Comparison of ENCODE assay signal across 21 cellular contexts in genomic region chr13:110373617-110374016, GRCh38.
DNase-seq lines count a peak whose midpoint lies in the region; ATAC-seq and TF ChIP-seq lines count a peak whose summit lies in the region.
"Had no signal": no experiment of that assay in that cellular context is flagged by ENCODE, and none has a peak within 500 bp of the region (broad histone marks: within the 10 kb centered on the region; RNA-seq: fewer than 3 reads in every experiment).

No MANE protein-coding gene starts in this region.

- H3K27me3 ChIP-seq in ascending aorta, result no peaks in the 10 kb centered on the region
- H3K27me3 ChIP-seq in esophagus squamous epithelium, result no peaks in the 10 kb centered on the region
- no peaks in the 10 kb centered on the region for H3K27me3 ChIP-seq in rectal smooth muscle tissue (ENCODE audit: control insufficient read depth, insufficient read depth, low read length)
- no peaks in the 10 kb centered on the region for H3K27me3 ChIP-seq in transverse colon
- H3K27me3 ChIP-seq: MG63 had no signal

- in situ Hi-C loops in transverse colon (cut with MboI; ENCODE audit: low pct_ligation_motif_present in 1 of 4, low pct_unique_long_range_greater_than_20kb in 1 of 4, low sequenced_read_pairs in 3 of 4), result no loop called here

- H3K27ac ChIP-seq in ascending aorta (peak overlapping the region; percentile 83 to 87), esophagus squamous epithelium (peak overlapping the region in 3 of 4 donors; percentile 24 to 63 (median 55)), rectal smooth muscle tissue (ENCODE audit: low read depth, low read length) (peak overlapping the region; percentile 29), transverse colon (peak overlapping the region; percentile 19 to 69 (median 48))

- ATAC-seq in HG02852 (IDR thresholded peaks at IDR 0.05; ENCODE audit: unreplicated experiment), result no peak

- TF ChIP-seq CTCF in ascending aorta (IDR thresholded peaks at IDR 0.05) (no peak), esophagus squamous epithelium (IDR thresholded peaks at IDR 0.05) (no peak), transverse colon (IDR thresholded peaks at IDR 0.05) (no peak)

- intact Hi-C loops in ascending aorta (cut with DNase I) (no loop called here), esophagus squamous epithelium (cut with DNase I) (no loop called here), transverse colon (cut with DNase I; ENCODE audit: low total_unique reads) (no loop called here)

- WGBS in esophagus squamous epithelium, 2 donors, result 81 to 85% methylated on average over 4 to 9 of the region's 9 CpGs
- 82 to 87% methylated on average over 6 to 9 of the region's 9 CpGs for WGBS in transverse colon (ENCODE audit: low coverage in 1 of 2), 2 donors

- H3K9me3 ChIP-seq in ascending aorta (no peaks in the 10 kb centered on the region), esophagus squamous epithelium (no peaks in the 10 kb centered on the region), transverse colon (no peaks in the 10 kb centered on the region)
- H3K9me3 ChIP-seq: Caco-2, HAP-1, MG63 had no signal

- peaks cover 28 to 71% of the 10 kb centered on the region in 2 donors for H3K4me1 ChIP-seq in ascending aorta
- peaks cover 5 to 54% (median 13%) of the 10 kb centered on the region in 3 donors for H3K4me1 ChIP-seq in esophagus squamous epithelium
- peaks cover 49% of the 10 kb centered on the region for H3K4me1 ChIP-seq in rectal smooth muscle tissue (ENCODE audit: control insufficient read depth, insufficient read depth, low read length)
- peaks cover 0 to 33% (median 6%) of the 10 kb centered on the region in 4 donors for H3K4me1 ChIP-seq in transverse colon
- H3K4me1 ChIP-seq: Caco-2, HAP-1 had no signal

- no peaks in the 10 kb centered on the region for H3K36me3 ChIP-seq in ascending aorta
- H3K36me3 ChIP-seq in esophagus squamous epithelium, result no peaks in the 10 kb centered on the region
- H3K36me3 ChIP-seq in rectal smooth muscle tissue (ENCODE audit: control insufficient read depth, insufficient read depth, low read length), result no peaks in the 10 kb centered on the region
- no peaks in the 10 kb centered on the region for H3K36me3 ChIP-seq in transverse colon
- H3K36me3 ChIP-seq: HAP-1, MG63 had no signal

- TF ChIP-seq EP300 in transverse colon (IDR thresholded peaks at IDR 0.05; ENCODE audit: low read depth), result no peak

- no peak overlapping the region for H3K4me3 ChIP-seq in ascending aorta
- H3K4me3 ChIP-seq in esophagus squamous epithelium, result no peak overlapping the region
- H3K4me3 ChIP-seq in rectal smooth muscle tissue (ENCODE audit: low read length), result no peak overlapping the region
- no peak overlapping the region for H3K4me3 ChIP-seq in transverse colon
- H3K4me3 ChIP-seq: HAP-1, MG63 had no signal

- no peak for DNase-seq in ascending aorta (ENCODE audit: low spot score in 2 of 2)
- DNase-seq in esophagus squamous epithelium (lab: John Stamatoyannopoulos, UW), result no peak
- DNase-seq in transverse colon, result no peak
- DNase-seq in AG08396 (ENCODE audit: low spot score), result no peak
- DNase-seq in NK-92 treated with Interleukin-12 subunit alpha and Interleukin-12 subunit beta, amount 100 ng/mL, for 24 hours (lab: John Stamatoyannopoulos, UW), result no peak
- no peak for DNase-seq in activated CD8-positive, alpha-beta memory T cell treated with anti-CD3 and anti-CD28 coated beads, Interleukin-2, amount 50 U/mL, for 48 hours
- DNase-seq: Caco-2; CD4-positive, alpha-beta T cell; DMS153; GDM1; Kasumi-1; MG63; NCI-H1092; NCI-H1436 treated with DMSO at 0.1 percent for 48 hours; NCI-H2081; NCI-H748 treated with DMSO at 0.1 percent for 48 hours; OCI-M1; SHP77 had no signal

- no peak for TF ChIP-seq POLR2A in esophagus squamous epithelium (IDR thresholded peaks at IDR 0.05)
- no peak for TF ChIP-seq POLR2A in transverse colon (IDR thresholded peaks at IDR 0.05)

- H3K9ac ChIP-seq in rectal smooth muscle tissue (ENCODE audit: low read length), result no peak overlapping the region

Comparison
In these comparisons a context has a peak if more than half of its experiments do, and no peak if none do; other contexts are left out.
1. H3K27ac ChIP-seq: peak in every context shown above with its lines; median percentile 85 in ascending aorta; 55 in esophagus squamous epithelium; 48 in transverse colon; 29 in rectal smooth muscle tissue.